In the genomic region with DNA sequence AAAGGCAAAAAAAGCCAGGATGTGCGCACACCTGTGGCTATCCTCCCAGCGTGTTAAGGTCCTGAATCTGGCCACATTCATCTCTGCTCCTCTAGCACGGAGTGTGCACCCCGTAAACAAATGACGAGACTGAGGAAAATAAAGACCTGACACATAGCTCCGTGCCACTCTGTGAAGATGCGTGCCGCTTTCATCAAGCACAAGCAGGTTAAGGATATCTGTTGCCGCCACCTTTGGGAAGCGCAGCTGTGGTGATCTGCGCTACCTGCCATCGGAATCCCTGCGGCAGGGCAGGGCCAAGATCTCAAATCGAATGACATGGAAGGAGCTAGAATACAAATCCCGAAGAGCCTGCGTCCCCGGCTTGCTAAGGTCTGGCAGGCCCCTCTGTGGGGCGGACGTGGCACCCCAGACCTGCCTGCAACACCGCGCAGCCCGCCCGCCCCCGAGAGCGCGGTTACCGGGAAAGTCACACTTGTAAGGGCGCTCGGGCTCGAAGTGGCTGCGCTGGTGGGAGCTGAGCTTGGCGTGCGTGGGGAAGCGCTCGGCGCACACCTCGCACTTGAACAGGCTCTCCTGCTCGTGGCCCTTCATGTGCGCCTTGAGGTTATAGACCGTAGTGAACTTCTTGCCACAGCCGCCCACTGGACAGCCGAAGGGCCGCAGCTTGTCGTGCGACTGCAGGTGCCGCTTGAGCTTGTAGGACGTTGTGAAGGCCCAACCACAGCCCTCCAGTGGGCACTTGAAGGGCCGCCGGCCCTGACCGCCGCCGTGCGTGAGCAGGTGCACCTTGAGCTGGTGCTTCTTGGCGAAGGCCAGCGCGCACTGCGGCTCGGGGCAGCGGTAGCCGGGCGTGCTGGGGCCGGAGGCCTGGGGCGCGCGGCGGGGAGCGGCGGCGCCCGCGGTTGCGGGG, we compare ENCODE assay signal across 8 cellular contexts. TPM values are rescaled to one million over a fixed set of nuclear protein-coding genes. Genes with fewer than 3 reads are reported as not detected.
A peak's percentile ranks its signal among the peaks of the same experiment; 100 is the strongest.
DNase-seq lines count a peak whose midpoint lies in the region; ATAC-seq and TF ChIP-seq lines count a peak whose summit lies in the region.

No MANE protein-coding gene starts in this region.

- H3K4me2 ChIP-seq in HCT116 (ENCODE audit: low read length), result peak overlapping the region; percentile 95
- H3K4me2 ChIP-seq in Loucy (ENCODE audit: low read depth, low read length, poor library complexity, severe bottlenecking), result peak overlapping the region; percentile 94

- CTCF ChIA-PET in HCT116 (lab: Charles Lee), result interaction anchor here (0.6 to 1.4 kb wide), 3 partner anchors 16 to 340 kb away, joined by 3 to 5 read pairs (median 3); no protein-coding TSS in a partner anchor

- H2AFZ ChIP-seq in HCT116 (ENCODE audit: low read depth, low read length, poor library complexity, severe bottlenecking), result no peak overlapping the region
- H2AFZ ChIP-seq in Loucy (ENCODE audit: low read length), result no peak overlapping the region

- peak overlapping the region; percentile 90 to 98 (median 96) for H3K4me3 Mint-ChIP-seq in nephron

- no peaks in the 10 kb centered on the region for H3K27me3 Mint-ChIP-seq in nephron (ENCODE audit: low read depth)

- H3K27me3 ChIP-seq in HCT116 (ENCODE audit: insufficient read depth, low read length) (no peaks in the 10 kb centered on the region), Loucy (ENCODE audit: insufficient read depth, low read length, poor library complexity, severe bottlenecking) (no peaks in the 10 kb centered on the region), esophagus muscularis mucosa (no peaks in the 10 kb centered on the region), upper lobe of left lung (no peaks in the 10 kb centered on the region)

- peak; percentile 11 for ATAC-seq in HCT116
- peak; percentile 1 for ATAC-seq in upper lobe of left lung (ENCODE audit: low FRiP score in 2 of 2)

- H3K27ac ChIP-seq in HCT116 (ENCODE audit: low read depth, low read length) (peak overlapping the region; percentile 92), esophagus muscularis mucosa (replicated peaks in 1 of 4) (peak overlapping the region; percentile 93 to 99 (median 94)), upper lobe of left lung (peak overlapping the region; percentile 91 to 99 (median 94))

- TF ChIP-seq CTCF in HCT116 (IDR thresholded peaks at IDR 0.05 in 2 of 3, conservative IDR thresholded peaks at IDR 0.05 in 1 of 3; ENCODE audit: borderline replicate concordance in 1 of 3, insufficient read depth in 1 of 3, low read depth in 2 of 3, low read length in 2 of 3) (no peak), Loucy (conservative IDR thresholded peaks at IDR 0.05; ENCODE audit: low read length) (no peak; the same call in 1 of the 2 replicates), esophagus muscularis mucosa (IDR thresholded peaks at IDR 0.05) (no peak), nephron (IDR thresholded peaks at IDR 0.05; ENCODE audit: unreplicated experiment in 3 of 3) (no peak), upper lobe of left lung (IDR thresholded peaks at IDR 0.05) (peak in 3 of 6 experiments; percentile 16 to 57 (median 21))

- H3K9me3 ChIP-seq in HCT116 (ENCODE audit: control insufficient read depth in 1 of 2, insufficient read depth in 1 of 2, low read depth in 1 of 2, low read length in 2 of 2), result no peaks in the 10 kb centered on the region
- no peaks in the 10 kb centered on the region for H3K9me3 ChIP-seq in Loucy (ENCODE audit: insufficient read depth, low read depth, low read length)
- H3K9me3 ChIP-seq in esophagus muscularis mucosa, result no peaks in the 10 kb centered on the region
- H3K9me3 ChIP-seq in upper lobe of left lung, result no peaks in the 10 kb centered on the region

- POLR2A ChIA-PET in HCT116 (lab: Charles Lee), result interaction anchor here (0.8 kb wide), 1 partner anchor 208 kb away, joined by 3 read pairs; no protein-coding TSS in a partner anchor

- peak overlapping the region; percentile 75 for H3K9ac ChIP-seq in HCT116 (ENCODE audit: low read length)
- peak overlapping the region; percentile 90 for H3K9ac ChIP-seq in Loucy (ENCODE audit: low read depth, low read length, poor library complexity, severe bottlenecking)

- TF ChIP-seq POLR2A in HCT116 (IDR thresholded peaks at IDR 0.05; ENCODE audit: borderline replicate concordance, extremely low read depth, insufficient read depth, insufficient read length) (no peak), esophagus muscularis mucosa (IDR thresholded peaks at IDR 0.05; ENCODE audit: low read depth) (no peak), upper lobe of left lung (IDR thresholded peaks at IDR 0.05) (peak in 1 of 4 donors; percentile 38)

- TF ChIP-seq RAD21 in HCT116 (IDR thresholded peaks at IDR 0.05; ENCODE audit: low read depth), result no peak

- peaks cover 12 to 35% of the 10 kb centered on the region in 2 experiments for H3K4me1 ChIP-seq in HCT116 (ENCODE audit: control insufficient read depth in 1 of 2, insufficient read depth in 2 of 2, low read length in 2 of 2)
- peaks cover 45% of the 10 kb centered on the region for H3K4me1 ChIP-seq in Loucy (ENCODE audit: insufficient read depth, low read length, poor library complexity, severe bottlenecking)
- H3K4me1 ChIP-seq in esophagus muscularis mucosa, result peaks cover 44 to 56% (median 49%) of the 10 kb centered on the region in 4 donors
- peaks cover 45 to 58% (median 50%) of the 10 kb centered on the region in 4 donors for H3K4me1 ChIP-seq in upper lobe of left lung

- 23% methylated on average over 21 of the region's 72 CpGs for WGBS in esophagus muscularis mucosa
- WGBS in upper lobe of left lung, 2 donors, result 17 to 21% methylated on average over 19 to 29 of the region's 72 CpGs

- peak overlapping the region; percentile 76 to 95 (median 94) for H3K27ac Mint-ChIP-seq in nephron

- peaks cover 33% of the 10 kb centered on the region for H3K4me1 Mint-ChIP-seq in nephron

- intact Hi-C loops in HCT116 (cut with micrococcal nuclease) (loop anchor here (10.0 kb wide), 1 partner anchor 220 kb away; no protein-coding TSS in a partner anchor), esophagus muscularis mucosa (cut with DNase I) (loop anchor here (5.0 kb wide), 1 partner anchor 82 kb away; a partner anchor contains a TSS)

- no TSS peak for BruUV-seq in HCT116 (replicated peaks; lab: Mats Ljungman, UMichigan)

- TF ChIP-seq EP300 in esophagus muscularis mucosa (IDR thresholded peaks at IDR 0.05), result no peak
- TF ChIP-seq EP300 in upper lobe of left lung (IDR thresholded peaks at IDR 0.05), result no peak

- H3K4me3 ChIP-seq in HCT116 (replicated peaks in 1 of 2; ENCODE audit: low read depth in 1 of 2, low read length in 2 of 2) (peak overlapping the region; percentile 69 to 80), Loucy (ENCODE audit: low read length, poor library complexity, severe bottlenecking) (peak overlapping the region; percentile 81), esophagus muscularis mucosa (peak overlapping the region; percentile 67 to 79 (median 71)), upper lobe of left lung (peak overlapping the region; percentile 67 to 80 (median 75))

- RAD21 ChIA-PET in HCT116 (lab: Charles Lee; ENCODE audit: low non-redundant PET in 1 of 2, low total read pairs in 2 of 2, uncharacterized antibody in 2 of 2, unreplicated experiment in 2 of 2), result interaction anchor here in 1 of 2 experiments (1.5 kb wide), 1 partner anchor 341 kb away, joined by 3 read pairs; no protein-coding TSS in a partner anchor

- H3K79me2 ChIP-seq in HCT116 (ENCODE audit: insufficient read depth, low read length) (peaks cover 52% of the 10 kb centered on the region), Loucy (ENCODE audit: insufficient read depth, low read length) (peaks cover 54% of the 10 kb centered on the region)

- no peaks in the 10 kb centered on the region for H3K9me2 ChIP-seq in HCT116 (ENCODE audit: insufficient read depth)
- H3K9me2 ChIP-seq in Loucy (replicated peaks; ENCODE audit: low read depth, low read length), result no peaks in the 10 kb centered on the region

- peaks cover 4% of the 10 kb centered on the region; the same call in 1 of the 2 replicates for H3F3A ChIP-seq in Loucy (ENCODE audit: low read depth)

- H4K20me1 ChIP-seq in HCT116 (ENCODE audit: insufficient read depth) (0 out of 2 replicates have a peak, but pooled peaks cover 6% of the 10 kb centered on the region), Loucy (ENCODE audit: insufficient read depth, low read length, poor library complexity, severe bottlenecking) (peaks cover 52% of the 10 kb centered on the region)

- DNase-seq in NOMO-1 (lab: John Stamatoyannopoulos, UW; ENCODE audit: unreplicated experiment in 2 of 2) (peak; percentile 22 to 50), NOMO-1 treated with dmso at 0.1 percent for 144 hours (lab: John Stamatoyannopoulos, UW; ENCODE audit: unreplicated experiment) (no peak), HCT116 (ENCODE audit: low read depth, low spot score) (peak; percentile 16), esophagus muscularis mucosa (ENCODE audit: extremely low spot score) (no peak), upper lobe of left lung (peak; percentile 64 to 92)
- DNase-seq in activated CD8-positive, alpha-beta memory T cell treated with anti-CD3 and anti-CD28 coated beads for 24 hours, result peak; percentile 80

- H3K36me3 ChIP-seq in HCT116 (ENCODE audit: control insufficient read depth in 1 of 2, insufficient read depth in 2 of 2, low read length in 2 of 2) (peaks cover 15 to 22% of the 10 kb centered on the region in 2 experiments), Loucy (ENCODE audit: insufficient read depth, low read length) (peaks cover 19% of the 10 kb centered on the region), esophagus muscularis mucosa (peaks cover 16 to 18% (median 17%) of the 10 kb centered on the region in 4 donors), upper lobe of left lung (peaks cover 12 to 21% (median 14%) of the 10 kb centered on the region in 4 donors)

- H3K9me3 Mint-ChIP-seq in nephron, result no peaks in the 10 kb centered on the region

- peaks cover 31% of the 10 kb centered on the region for H3K36me3 Mint-ChIP-seq in nephron (ENCODE audit: low read depth)

TF ChIP-seq in HCT116, 20 proteins besides CTCF, POLR2A, EP300 and RAD21 (continues in another document):
- TF ChIP-seq CBX3 (IDR thresholded peaks at IDR 0.05; ENCODE audit: low read depth) (no peak), ZFX (IDR thresholded peaks at IDR 0.05) (no peak; the same call in 1 of the 2 replicates)
- TF ChIP-seq, protein P1, sequence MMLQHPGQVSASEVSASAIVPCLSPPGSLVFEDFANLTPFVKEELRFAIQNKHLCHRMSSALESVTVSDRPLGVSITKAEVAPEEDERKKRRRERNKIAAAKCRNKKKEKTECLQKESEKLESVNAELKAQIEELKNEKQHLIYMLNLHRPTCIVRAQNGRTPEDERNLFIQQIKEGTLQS (IDR thresholded peaks at IDR 0.05), result no peak

RNA-seq across cellular contexts. Expression of a gene that starts 0.9 kb away (rescaled TPM):
- 29.9 TPM for total RNA-seq in HCT116 (2021; ENCODE audit: unreplicated experiment)
- polyA plus RNA-seq in HCT116 (2012), result 22.5 and 23.2 TPM in 2 replicates
- total RNA-seq in esophagus muscularis mucosa, result 10 to 100 TPM; 25.8 to 41.2 (median 38.6) TPM
- 100 to 1,000 TPM in 1 of 6 donors, 10 to 100 TPM in 5; 35.9 to 112 (median 53.5) TPM for total RNA-seq in upper lobe of left lung

RNA-seq across cellular contexts. Expression of a gene that starts 42.8 kb away (rescaled TPM):
- not detected for total RNA-seq in HCT116 (2021; ENCODE audit: unreplicated experiment)
- polyA plus RNA-seq in HCT116 (2012), result 0.06 TPM in 1 of 2 replicates, not detected in the other
- total RNA-seq in esophagus muscularis mucosa, result not detected
- total RNA-seq in upper lobe of left lung, result not detected

RNA-seq across cellular contexts. Expression of a gene that starts 49.2 kb away (rescaled TPM):
- 0.91 TPM for total RNA-seq in HCT116 (2021; ENCODE audit: unreplicated experiment)
- 0.39 and 0.57 TPM in 2 replicates for polyA plus RNA-seq in HCT116 (2012)
- total RNA-seq in esophagus muscularis mucosa, result under 1 TPM; 0.19 to 0.69 (median 0.37) TPM
- 1 to 10 TPM in 3 of 6 donors, under 1 TPM in 1, not detected in 2; 0.57 to 3.1 (median 2.0) TPM for total RNA-seq in upper lobe of left lung

Comparison
In these comparisons a context has a peak if more than half of its experiments do, and no peak if none do; other contexts are left out.
1. DNase-seq: peak in NOMO-1 (2 of 2), HCT116 (single experiment), activated CD8-positive, alpha-beta memory T cell treated with anti-CD3 and anti-CD28 coated beads for 24 hours (single experiment) and upper lobe of left lung (2 of 2); none in NOMO-1 treated with dmso at 0.1 percent for 144 hours (single experiment) and esophagus muscularis mucosa (single experiment).
2. Peak in every context shown above with its lines, with median percentiles within 50 percentile points of each other: H3K27ac ChIP-seq and H3K4me3 ChIP-seq.